8 cellular contexts compared by ENCODE assay signal in genomic region chr19:50252111-50252886, GRCh38. TPM values are rescaled to one million over a fixed set of nuclear protein-coding genes. Genes with fewer than 3 reads are reported as not detected.
DNase-seq lines count a peak whose midpoint lies in the region; ATAC-seq and TF ChIP-seq lines count a peak whose summit lies in the region.

No MANE protein-coding gene starts in this region.

- H3K27ac ChIP-seq in heart left ventricle (no peak overlapping the region), VCaP (no peak overlapping the region)

- peaks cover 0 to 16% (median 5%) of the 10 kb centered on the region in 12 donors for H3K9me3 ChIP-seq in heart left ventricle

- H3K4me3 ChIP-seq in heart left ventricle, result no peak overlapping the region

- 88 to 92% (median 91%) methylated on average over 18 to 23 of the region's 23 CpGs for WGBS in heart left ventricle, 4 donors

- TF ChIP-seq POLR2A in heart left ventricle (IDR thresholded peaks at IDR 0.05) (no peak), erythroblast (IDR thresholded peaks at IDR 0.05; ENCODE audit: low read length) (no peak)

- TF ChIP-seq CTCF in heart left ventricle (IDR thresholded peaks at IDR 0.05) (peak; percentile 40 to 61 (median 54)), VCaP (conservative IDR thresholded peaks at IDR 0.05) (peak; percentile 84)

- ATAC-seq in heart left ventricle, result no peak
- no peak for ATAC-seq in left cardiac atrium
- no peak for ATAC-seq in GM21367 (IDR thresholded peaks at IDR 0.05; ENCODE audit: unreplicated experiment)
- no peak for ATAC-seq in HG03521 (IDR thresholded peaks at IDR 0.05; ENCODE audit: unreplicated experiment)

- DNase-seq in heart left ventricle (no peak), left cardiac atrium (no peak), erythroblast (lab: John Stamatoyannopoulos, UW) (peak; percentile 18 to 48), renal cortical epithelial cell (ENCODE audit: low read depth) (peak; percentile 4), ecto neural progenitor cell (ENCODE audit: low spot score) (no peak)

- H3K4me1 ChIP-seq in heart left ventricle, result no peaks in the 10 kb centered on the region

- H3K27me3 ChIP-seq in heart left ventricle, result no peaks in the 10 kb centered on the region

- intact Hi-C loops in heart left ventricle (cut with DNase I), result no loop called here
- intact Hi-C loops in left cardiac atrium (cut with DNase I), result no loop called here

- peaks cover 0 to 43% (median 6%) of the 10 kb centered on the region in 9 donors for H3K36me3 ChIP-seq in heart left ventricle

RNA-seq across cellular contexts. Expression of gene MYH14, which starts 48.9 kb away (rescaled TPM):
- total RNA-seq in heart left ventricle, result 100 to 1,000 TPM in 3 of 9 donors, 10 to 100 TPM in 6; 65.7 to 120 (median 90.5) TPM
- 100 to 1,000 TPM in 1 of 2 donors, 10 to 100 TPM in 1; 45.8 to 132 TPM for polyA plus RNA-seq in heart left ventricle
- 10 to 100 TPM; 55.7 to 67.7 TPM for total RNA-seq in left cardiac atrium
- total RNA-seq in renal cortical epithelial cell, result 0.85 and 36.5 TPM in 2 replicates

Comparison
In these comparisons a context has a peak if more than half of its experiments do, and no peak if none do; other contexts are left out.
1. DNase-seq: peak in erythroblast (2 of 2) and renal cortical epithelial cell (single experiment); none in heart left ventricle (0 of 5), left cardiac atrium (single experiment) and ecto neural progenitor cell (single experiment).